In genomic region chr6:18752278-18753057, GRCh38 we compare ENCODE assay signal across 1 cellular context.
TF ChIP-seq lines count a peak whose summit lies in the region.

No MANE protein-coding gene starts in this region.

TF ChIP-seq in neural cell, 6 proteins besides CTCF, POLR2A, EP300 and RAD21 (continued from another document):
- TF ChIP-seq, protein P1, sequence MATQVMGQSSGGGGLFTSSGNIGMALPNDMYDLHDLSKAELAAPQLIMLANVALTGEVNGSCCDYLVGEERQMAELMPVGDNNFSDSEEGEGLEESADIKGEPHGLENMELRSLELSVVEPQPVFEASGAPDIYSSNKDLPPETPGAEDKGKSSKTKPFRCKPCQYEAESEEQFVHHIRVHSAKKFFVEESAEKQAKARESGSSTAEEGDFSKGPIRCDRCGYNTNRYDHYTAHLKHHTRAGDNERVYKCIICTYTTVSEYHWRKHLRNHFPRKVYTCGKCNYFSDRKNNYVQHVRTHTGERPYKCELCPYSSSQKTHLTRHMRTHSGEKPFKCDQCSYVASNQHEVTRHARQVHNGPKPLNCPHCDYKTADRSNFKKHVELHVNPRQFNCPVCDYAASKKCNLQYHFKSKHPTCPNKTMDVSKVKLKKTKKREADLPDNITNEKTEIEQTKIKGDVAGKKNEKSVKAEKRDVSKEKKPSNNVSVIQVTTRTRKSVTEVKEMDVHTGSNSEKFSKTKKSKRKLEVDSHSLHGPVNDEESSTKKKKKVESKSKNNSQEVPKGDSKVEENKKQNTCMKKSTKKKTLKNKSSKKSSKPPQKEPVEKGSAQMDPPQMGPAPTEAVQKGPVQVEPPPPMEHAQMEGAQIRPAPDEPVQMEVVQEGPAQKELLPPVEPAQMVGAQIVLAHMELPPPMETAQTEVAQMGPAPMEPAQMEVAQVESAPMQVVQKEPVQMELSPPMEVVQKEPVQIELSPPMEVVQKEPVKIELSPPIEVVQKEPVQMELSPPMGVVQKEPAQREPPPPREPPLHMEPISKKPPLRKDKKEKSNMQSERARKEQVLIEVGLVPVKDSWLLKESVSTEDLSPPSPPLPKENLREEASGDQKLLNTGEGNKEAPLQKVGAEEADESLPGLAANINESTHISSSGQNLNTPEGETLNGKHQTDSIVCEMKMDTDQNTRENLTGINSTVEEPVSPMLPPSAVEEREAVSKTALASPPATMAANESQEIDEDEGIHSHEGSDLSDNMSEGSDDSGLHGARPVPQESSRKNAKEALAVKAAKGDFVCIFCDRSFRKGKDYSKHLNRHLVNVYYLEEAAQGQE (IDR thresholded peaks at IDR 0.05; ENCODE audit: borderline replicate concordance), result no peak
- TF ChIP-seq TAF1 (IDR thresholded peaks at IDR 0.05; ENCODE audit: low read depth) (no peak), MXI1 (conservative IDR thresholded peaks at IDR 0.05; ENCODE audit: poor library complexity, severe bottlenecking) (no peak), SMC3 (conservative IDR thresholded peaks at IDR 0.05; ENCODE audit: poor library complexity) (no peak)
